In the genomic region with DNA sequence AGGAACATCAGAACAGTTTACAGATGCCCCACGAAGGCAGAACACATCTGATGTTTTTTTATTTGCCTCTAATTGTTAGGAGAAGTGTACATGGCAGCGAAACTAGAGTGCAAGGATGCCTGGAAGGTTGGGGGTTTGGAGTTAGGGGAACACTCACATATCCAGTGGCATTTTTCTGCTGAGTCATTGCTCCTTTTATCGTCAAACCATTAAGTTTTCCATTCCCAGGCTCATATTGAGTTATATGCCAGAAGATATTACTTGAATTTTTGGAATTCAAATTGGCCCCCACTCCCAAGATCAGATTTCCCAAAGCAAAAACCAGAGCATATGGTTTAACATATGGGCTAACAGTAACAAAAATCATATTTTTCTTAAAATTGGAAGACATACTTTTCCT, we compare ENCODE assay signal across 22 cellular contexts.
DNase-seq lines count a peak whose midpoint lies in the region; ATAC-seq and TF ChIP-seq lines count a peak whose summit lies in the region.
"Had no signal": no experiment of that assay in that cellular context is flagged by ENCODE, and none has a peak within 500 bp of the region (broad histone marks: within the 10 kb centered on the region; RNA-seq: fewer than 3 reads in every experiment).

No MANE protein-coding gene starts in this region.

- H3K27me3 ChIP-seq in HCT116 (ENCODE audit: insufficient read depth, low read length) (no peaks in the 10 kb centered on the region), endodermal cell (ENCODE audit: control insufficient read depth, insufficient read depth, low read length, poor library complexity, severe bottlenecking) (no peaks in the 10 kb centered on the region), spleen (replicated peaks in 1 of 7) (no peaks in the 10 kb centered on the region)

- RAD21 ChIA-PET in HCT116 (lab: Charles Lee; ENCODE audit: low non-redundant PET in 1 of 2, low total read pairs in 2 of 2, uncharacterized antibody in 2 of 2, unreplicated experiment in 2 of 2), result no interaction called here

- H3K4me3 ChIP-seq in HCT116 (replicated peaks in 1 of 2; ENCODE audit: low read depth in 1 of 2, low read length in 2 of 2), result no peak overlapping the region
- no peak overlapping the region for H3K4me3 ChIP-seq in endodermal cell (ENCODE audit: low read length)
- no peak overlapping the region for H3K4me3 ChIP-seq in spleen

- CTCF ChIA-PET in HCT116 (lab: Charles Lee), result no interaction called here

- ATAC-seq in HCT116 (no peak), GM21576 (IDR thresholded peaks at IDR 0.05; ENCODE audit: unreplicated experiment) (no peak)
- ATAC-seq: activated CD8-positive, alpha-beta T cell treated with anti-CD3 and anti-CD28 coated beads, Interleukin-2, amount 10 ng/mL, durations not matched to agents 7 days and 5 days; T-cell had no signal

- no TSS peak for BruUV-seq in HCT116 (replicated peaks; lab: Mats Ljungman, UMichigan)

- peak overlapping the region; percentile 42 for H2AFZ ChIP-seq in HCT116 (ENCODE audit: low read depth, low read length, poor library complexity, severe bottlenecking)

- no peaks in the 10 kb centered on the region for H3K36me3 ChIP-seq in HCT116 (ENCODE audit: control insufficient read depth in 1 of 2, insufficient read depth in 2 of 2, low read length in 2 of 2)
- no peaks in the 10 kb centered on the region for H3K36me3 ChIP-seq in endodermal cell (ENCODE audit: control insufficient read depth, insufficient read depth, low read length)
- no peaks in the 10 kb centered on the region for H3K36me3 ChIP-seq in spleen

- no peaks in the 10 kb centered on the region for H3K79me2 ChIP-seq in HCT116 (ENCODE audit: insufficient read depth, low read length)

- no peak overlapping the region for H3K27ac ChIP-seq in HCT116 (ENCODE audit: low read depth, low read length)
- no peak overlapping the region for H3K27ac ChIP-seq in endodermal cell (ENCODE audit: low read depth, low read length)
- no peak overlapping the region for H3K27ac ChIP-seq in spleen

- no peak overlapping the region for H3K4me3 Mint-ChIP-seq in endodermal cell
- H3K4me3 Mint-ChIP-seq: activated CD8-positive, alpha-beta T cell treated with anti-CD3 and anti-CD28 coated beads, Interleukin-2, amount 10 ng/mL, durations not matched to agents 7 days and 5 days; H9; IgD-negative memory B cell; memory B cell; T-cell had no signal

- no peaks in the 10 kb centered on the region for H4K20me1 ChIP-seq in HCT116 (ENCODE audit: insufficient read depth)

- POLR2A ChIA-PET in HCT116 (lab: Charles Lee), result no interaction called here

- no peak for TF ChIP-seq RAD21 in HCT116 (IDR thresholded peaks at IDR 0.05; ENCODE audit: low read depth)

- H3K9me3 Mint-ChIP-seq in endodermal cell, result no peaks in the 10 kb centered on the region
- H3K9me3 Mint-ChIP-seq: H9, IgD-negative memory B cell had no signal

- DNase-seq in HCT116 (ENCODE audit: low read depth, low spot score) (no peak), RPMI7951 (ENCODE audit: low read depth) (peak; percentile 10), endodermal cell (no peak), non-pigmented ciliary epithelial cell (ENCODE audit: low read depth) (peak; percentile 1), spleen (no peak), NCI-H2227 (lab: John Stamatoyannopoulos, UW; ENCODE audit: unreplicated experiment) (no peak), cerebellum (ENCODE audit: low spot score) (no peak)
- DNase-seq: activated CD4-positive, alpha-beta T cell treated with anti-CD3 and anti-CD28 coated beads for 1 hour; activated CD8-positive, alpha-beta T cell treated with anti-CD3 and anti-CD28 coated beads, Interleukin-2, amount 10 ng/mL, durations not matched to agents 7 days and 5 days; activated naive CD4-positive, alpha-beta T cell; activated T-cell treated with anti-CD3 and anti-CD28 coated beads, Interleukin-2, amount 50 U/mL, for 1 hour; effector CD4-positive, alpha-beta T cell; H9; NCI-H1436; retina; SHP77 treated with DMSO at 0.1 percent for 48 hours; stimulated activated CD8-positive, alpha-beta memory T cell treated with anti-CD3 and anti-CD28 coated beads, Interleukin-4, amount 100 ng/mL, for 48 hours; T-cell; trophoblast cell had no signal

- no peaks in the 10 kb centered on the region for H3K27me3 Mint-ChIP-seq in endodermal cell (ENCODE audit: insufficient read depth)
- H3K27me3 Mint-ChIP-seq: IgD-negative memory B cell, memory B cell, T-cell had no signal

- no peak for TF ChIP-seq CTCF in HCT116 (IDR thresholded peaks at IDR 0.05 in 2 of 3, conservative IDR thresholded peaks at IDR 0.05 in 1 of 3; ENCODE audit: borderline replicate concordance in 1 of 3, insufficient read depth in 1 of 3, low read depth in 2 of 3, low read length in 2 of 3)
- TF ChIP-seq CTCF in endodermal cell (conservative IDR thresholded peaks at IDR 0.05), result no peak
- no peak for TF ChIP-seq CTCF in spleen (IDR thresholded peaks at IDR 0.05 in 8 of 11, conservative IDR thresholded peaks at IDR 0.05 in 3 of 11)

- H3K27ac Mint-ChIP-seq in endodermal cell, result peak overlapping the region; percentile 72
- H3K27ac Mint-ChIP-seq: activated CD8-positive, alpha-beta T cell treated with anti-CD3 and anti-CD28 coated beads, Interleukin-2, amount 10 ng/mL, durations not matched to agents 7 days and 5 days; H9; IgD-negative memory B cell; memory B cell; T-cell had no signal

- no peaks in the 10 kb centered on the region for H3K9me2 ChIP-seq in HCT116 (ENCODE audit: insufficient read depth)

- no peaks in the 10 kb centered on the region for H3K4me1 Mint-ChIP-seq in endodermal cell
- H3K4me1 Mint-ChIP-seq: H9, memory B cell, T-cell had no signal

- intact Hi-C loops in HCT116 (cut with micrococcal nuclease), result no loop called here
- intact Hi-C loops in spleen (cut with DNase I; ENCODE audit: low total_unique reads), result no loop called here

- TF ChIP-seq POLR2A in HCT116 (IDR thresholded peaks at IDR 0.05; ENCODE audit: borderline replicate concordance, extremely low read depth, insufficient read depth, insufficient read length), result no peak
- TF ChIP-seq POLR2A in spleen (IDR thresholded peaks at IDR 0.05), result no peak

- H3K9ac ChIP-seq in HCT116 (ENCODE audit: low read length) (no peak overlapping the region), endodermal cell (ENCODE audit: extremely low read depth, low read length, poor library complexity, severe bottlenecking) (no peak overlapping the region)

- 80 to 94% methylated on average over 2 to 3 of the region's 3 CpGs for WGBS in endodermal cell (ENCODE audit: insufficient coverage in 1 of 2, insufficient read length in 1 of 2), 2 experiments
- 52 to 74% (median 68%) methylated on average over 3 of the region's 3 CpGs for WGBS in spleen, 5 donors

- H3K9me3 ChIP-seq in HCT116 (ENCODE audit: control insufficient read depth in 1 of 2, insufficient read depth in 1 of 2, low read depth in 1 of 2, low read length in 2 of 2) (no peaks in the 10 kb centered on the region), endodermal cell (ENCODE audit: control insufficient read depth, low read length) (no peaks in the 10 kb centered on the region), spleen (no peaks in the 10 kb centered on the region)

- no peak overlapping the region for H3K4me2 ChIP-seq in HCT116 (ENCODE audit: low read length)

- H3K36me3 Mint-ChIP-seq in endodermal cell (ENCODE audit: low read depth), result no peaks in the 10 kb centered on the region
- H3K36me3 Mint-ChIP-seq: IgD-negative memory B cell, memory B cell, T-cell had no signal

- H3K4me1 ChIP-seq in HCT116 (ENCODE audit: control insufficient read depth in 1 of 2, insufficient read depth in 2 of 2, low read length in 2 of 2) (no peaks in the 10 kb centered on the region), endodermal cell (ENCODE audit: control insufficient read depth, insufficient read depth, low read length) (no peaks in the 10 kb centered on the region), spleen (no peaks in the 10 kb centered on the region)

TF ChIP-seq in HCT116, 20 proteins besides CTCF, POLR2A, EP300 and RAD21 (continues in another document):
- TF ChIP-seq, protein P1, sequence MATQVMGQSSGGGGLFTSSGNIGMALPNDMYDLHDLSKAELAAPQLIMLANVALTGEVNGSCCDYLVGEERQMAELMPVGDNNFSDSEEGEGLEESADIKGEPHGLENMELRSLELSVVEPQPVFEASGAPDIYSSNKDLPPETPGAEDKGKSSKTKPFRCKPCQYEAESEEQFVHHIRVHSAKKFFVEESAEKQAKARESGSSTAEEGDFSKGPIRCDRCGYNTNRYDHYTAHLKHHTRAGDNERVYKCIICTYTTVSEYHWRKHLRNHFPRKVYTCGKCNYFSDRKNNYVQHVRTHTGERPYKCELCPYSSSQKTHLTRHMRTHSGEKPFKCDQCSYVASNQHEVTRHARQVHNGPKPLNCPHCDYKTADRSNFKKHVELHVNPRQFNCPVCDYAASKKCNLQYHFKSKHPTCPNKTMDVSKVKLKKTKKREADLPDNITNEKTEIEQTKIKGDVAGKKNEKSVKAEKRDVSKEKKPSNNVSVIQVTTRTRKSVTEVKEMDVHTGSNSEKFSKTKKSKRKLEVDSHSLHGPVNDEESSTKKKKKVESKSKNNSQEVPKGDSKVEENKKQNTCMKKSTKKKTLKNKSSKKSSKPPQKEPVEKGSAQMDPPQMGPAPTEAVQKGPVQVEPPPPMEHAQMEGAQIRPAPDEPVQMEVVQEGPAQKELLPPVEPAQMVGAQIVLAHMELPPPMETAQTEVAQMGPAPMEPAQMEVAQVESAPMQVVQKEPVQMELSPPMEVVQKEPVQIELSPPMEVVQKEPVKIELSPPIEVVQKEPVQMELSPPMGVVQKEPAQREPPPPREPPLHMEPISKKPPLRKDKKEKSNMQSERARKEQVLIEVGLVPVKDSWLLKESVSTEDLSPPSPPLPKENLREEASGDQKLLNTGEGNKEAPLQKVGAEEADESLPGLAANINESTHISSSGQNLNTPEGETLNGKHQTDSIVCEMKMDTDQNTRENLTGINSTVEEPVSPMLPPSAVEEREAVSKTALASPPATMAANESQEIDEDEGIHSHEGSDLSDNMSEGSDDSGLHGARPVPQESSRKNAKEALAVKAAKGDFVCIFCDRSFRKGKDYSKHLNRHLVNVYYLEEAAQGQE (IDR thresholded peaks at IDR 0.05; ENCODE audit: low read depth), result no peak
- no peak for TF ChIP-seq SIN3A (IDR thresholded peaks at IDR 0.05; ENCODE audit: low read depth)
- TF ChIP-seq EZH2 (IDR thresholded peaks at IDR 0.05), result no peak
- TF ChIP-seq POLR2AphosphoS5 (IDR thresholded peaks at IDR 0.05; ENCODE audit: low read depth, low read length), result no peak
- no peak for TF ChIP-seq CBX3 (IDR thresholded peaks at IDR 0.05; ENCODE audit: low read depth)
- no peak for TF ChIP-seq SRF (IDR thresholded peaks at IDR 0.05; ENCODE audit: low read depth)
- TF ChIP-seq TCF7L2 (IDR thresholded peaks at IDR 0.05; ENCODE audit: borderline replicate concordance, extremely low read depth, insufficient read depth, insufficient read length), result no peak
- TF ChIP-seq SP1 (IDR thresholded peaks at IDR 0.05; ENCODE audit: low read depth), result no peak
- no peak for TF ChIP-seq YY1 (IDR thresholded peaks at IDR 0.05; ENCODE audit: extremely low read depth, insufficient replicate concordance, low read depth, low read length)
- no peak for TF ChIP-seq EZH2phosphoT487 (IDR thresholded peaks at IDR 0.05; ENCODE audit: borderline replicate concordance)
- no peak for TF ChIP-seq ELF1 (IDR thresholded peaks at IDR 0.05; ENCODE audit: borderline replicate concordance, low read depth)

Comparison
In these comparisons a context has a peak if more than half of its experiments do, and no peak if none do; other contexts are left out.
1. DNase-seq: peak in RPMI7951 (single experiment) and non-pigmented ciliary epithelial cell (single experiment); none in HCT116 (single experiment), endodermal cell (single experiment), spleen (single experiment), NCI-H2227 (single experiment) and cerebellum (single experiment).